Comparison of ENCODE assay signal across 1 cellular context in genomic region chr6:14070457-14070856, GRCh38.
TF ChIP-seq lines count a peak whose summit lies in the region.

No MANE protein-coding gene starts in this region.

TF ChIP-seq in IMR-90, 13 proteins besides CTCF, POLR2A, EP300 and RAD21:
- TF ChIP-seq SMC3 (IDR thresholded peaks at IDR 0.05; ENCODE audit: low read depth, low read length) (no peak), ELK1 (IDR thresholded peaks at IDR 0.05; ENCODE audit: borderline replicate concordance, low read depth, low read length) (no peak), USF2 (IDR thresholded peaks at IDR 0.05; ENCODE audit: low read depth, low read length) (no peak), MAFK (IDR thresholded peaks at IDR 0.05; ENCODE audit: low read depth, low read length) (no peak), BHLHE40 (IDR thresholded peaks at IDR 0.05; ENCODE audit: low read depth, low read length) (no peak), RFX5 (IDR thresholded peaks at IDR 0.05; ENCODE audit: low read depth, low read length) (no peak), CHD1 (IDR thresholded peaks at IDR 0.05; ENCODE audit: low read depth, low read length) (no peak), MXI1 (IDR thresholded peaks at IDR 0.05; ENCODE audit: borderline replicate concordance, low read depth, low read length) (no peak)
TF ChIP-seq in IMR-90: peak in this region for 0.
